ENCODE assay signal across 1 cellular context in genomic region chr14:50060871-50061663, GRCh38.
TF ChIP-seq lines count a peak whose summit lies in the region.

No MANE protein-coding gene starts in this region.

TF ChIP-seq in HepG2, 621 proteins besides CTCF, POLR2A, EP300 and RAD21 (continued from another document and continues in another):
- TF ChIP-seq GMEB2 (CRISPR knock-in tag; IDR thresholded peaks at IDR 0.05; ENCODE audit: low read depth): no peak
- no peak for TF ChIP-seq SMAD1 (CRISPR knock-in tag; IDR thresholded peaks at IDR 0.05; ENCODE audit: borderline replicate concordance, low read depth)
- no peak for TF ChIP-seq ZNF552 (CRISPR knock-in tag; IDR thresholded peaks at IDR 0.05; ENCODE audit: borderline replicate concordance)
- TF ChIP-seq FOXA3 (CRISPR knock-in tag; IDR thresholded peaks at IDR 0.05): peak; percentile 54
- TF ChIP-seq MYC (CRISPR knock-in tag; IDR thresholded peaks at IDR 0.05; ENCODE audit: borderline replicate concordance): peak; percentile 84
- 0 out of 2 replicates have a peak, but pooled peaks have one; percentile 31 for TF ChIP-seq ETS1 (CRISPR knock-in tag; IDR thresholded peaks at IDR 0.05)
- TF ChIP-seq PRPF4 (IDR thresholded peaks at IDR 0.05; ENCODE audit: low read depth, low read length, poor library complexity, severe bottlenecking): no peak
- TF ChIP-seq TARDBP (CRISPR knock-in tag; IDR thresholded peaks at IDR 0.05): no peak
- no peak for TF ChIP-seq MNT (IDR thresholded peaks at IDR 0.05)
- TF ChIP-seq KDM6A (CRISPR knock-in tag; IDR thresholded peaks at IDR 0.05; ENCODE audit: low read depth): no peak
- TF ChIP-seq ZNF776 (CRISPR knock-in tag; IDR thresholded peaks at IDR 0.05): no peak
- TF ChIP-seq ZNF121 (CRISPR knock-in tag; IDR thresholded peaks at IDR 0.05): no peak
- TF ChIP-seq ZNF232 (CRISPR knock-in tag; IDR thresholded peaks at IDR 0.05; ENCODE audit: borderline replicate concordance): 0 out of 2 replicates have a peak, but pooled peaks have one; percentile 49
- no peak for TF ChIP-seq SIX4 (CRISPR knock-in tag; IDR thresholded peaks at IDR 0.05)
- TF ChIP-seq ZNF777 (CRISPR knock-in tag; IDR thresholded peaks at IDR 0.05): no peak
- TF ChIP-seq PRMT3 (CRISPR knock-in tag; IDR thresholded peaks at IDR 0.05; ENCODE audit: borderline replicate concordance, low read depth): no peak
- TF ChIP-seq XBP1 (CRISPR knock-in tag; IDR thresholded peaks at IDR 0.05): peak; percentile 64; the same call in 1 of the 2 replicates
- TF ChIP-seq HOXA5 (CRISPR knock-in tag; IDR thresholded peaks at IDR 0.05): no peak
- no peak for TF ChIP-seq FIP1L1 (IDR thresholded peaks at IDR 0.05; ENCODE audit: borderline replicate concordance, insufficient read depth, low read depth, low read length)
- no peak for TF ChIP-seq ZNF337 (CRISPR knock-in tag; IDR thresholded peaks at IDR 0.05; ENCODE audit: borderline replicate concordance, low read depth)
- TF ChIP-seq HDAC1 (CRISPR knock-in tag; IDR thresholded peaks at IDR 0.05): 0 out of 2 replicates have a peak, but pooled peaks have one; percentile 8
- peak; percentile 75 for TF ChIP-seq ZBTB43 (CRISPR knock-in tag; conservative IDR thresholded peaks at IDR 0.05)
- TF ChIP-seq TFE3 (CRISPR knock-in tag; IDR thresholded peaks at IDR 0.05): 0 out of 2 replicates have a peak, but pooled peaks have one; percentile 25
- TF ChIP-seq GLI4 (CRISPR knock-in tag; IDR thresholded peaks at IDR 0.05; ENCODE audit: borderline replicate concordance): no peak
- no peak for TF ChIP-seq CC2D1A (CRISPR knock-in tag; IDR thresholded peaks at IDR 0.05)
- TF ChIP-seq SAP130 (CRISPR knock-in tag; IDR thresholded peaks at IDR 0.05; ENCODE audit: low read depth): peak; percentile 64
- no peak for TF ChIP-seq ZNF3 (CRISPR knock-in tag; IDR thresholded peaks at IDR 0.05)
- TF ChIP-seq POLR2AphosphoS2 (IDR thresholded peaks at IDR 0.05; ENCODE audit: low read depth, low read length): no peak
- 0 out of 2 replicates have a peak, but pooled peaks have one; percentile 30 for TF ChIP-seq SPEN (CRISPR knock-in tag; IDR thresholded peaks at IDR 0.05; ENCODE audit: low read depth)
- TF ChIP-seq ZNF280B (CRISPR knock-in tag; IDR thresholded peaks at IDR 0.05; ENCODE audit: borderline replicate concordance): no peak
- TF ChIP-seq MYPOP (CRISPR knock-in tag; IDR thresholded peaks at IDR 0.05): no peak; the same call in none of the 2 replicates
- no peak for TF ChIP-seq TEAD2 (CRISPR knock-in tag; IDR thresholded peaks at IDR 0.05)
- TF ChIP-seq SMARCC2 (IDR thresholded peaks at IDR 0.05): no peak
- no peak for TF ChIP-seq ZBTB1 (CRISPR knock-in tag; IDR thresholded peaks at IDR 0.05; ENCODE audit: borderline replicate concordance)
- TF ChIP-seq PRDM15 (CRISPR knock-in tag; IDR thresholded peaks at IDR 0.05): 0 out of 2 replicates have a peak, but pooled peaks have one; percentile 19
- no peak for TF ChIP-seq BHLHE40 (IDR thresholded peaks at IDR 0.05; ENCODE audit: low read length)
- TF ChIP-seq JUN (CRISPR knock-in tag; IDR thresholded peaks at IDR 0.05): peak; percentile 50; the same call in 1 of the 2 replicates
- no peak for TF ChIP-seq NR2F2 (IDR thresholded peaks at IDR 0.05; ENCODE audit: borderline replicate concordance, low read depth)
- TF ChIP-seq NR2C2 (CRISPR knock-in tag; IDR thresholded peaks at IDR 0.05; ENCODE audit: borderline replicate concordance): peak; percentile 8; the same call in 1 of the 2 replicates
- no peak for TF ChIP-seq HMGXB3 (CRISPR knock-in tag; IDR thresholded peaks at IDR 0.05; ENCODE audit: borderline replicate concordance)
- no peak for TF ChIP-seq CCAR2 (optimal IDR thresholded peaks at IDR 0.05; ENCODE audit: low read depth, low read length)
- no peak for TF ChIP-seq SALL2 (CRISPR knock-in tag; IDR thresholded peaks at IDR 0.05)
